21 cellular contexts compared by ENCODE assay signal in genomic region chr11:28040384-28040783, GRCh38.
"Had no signal": no experiment of that assay in that cellular context is flagged by ENCODE, and none has a peak within 500 bp of the region (broad histone marks: within the 10 kb centered on the region; RNA-seq: fewer than 3 reads in every experiment).

No MANE protein-coding gene starts in this region.

- H3K4me3 ChIP-seq: colonic mucosa, esophagus muscularis mucosa, gastrocnemius medialis, hepatocyte, left lung, lower lobe of right lung had no signal

- H3K4me1 ChIP-seq: colonic mucosa, esophagus muscularis mucosa, gastrocnemius medialis, left lung, lower lobe of right lung had no signal

- H3K27ac ChIP-seq: colonic mucosa, esophagus muscularis mucosa, gastrocnemius medialis, hepatocyte, left lung, lower lobe of right lung had no signal

- H2AFZ ChIP-seq: hepatocyte had no signal

- H3K9me3 ChIP-seq: colonic mucosa, esophagus muscularis mucosa, gastrocnemius medialis, left lung, lower lobe of right lung had no signal

- H3K4me2 ChIP-seq: hepatocyte had no signal

- H3K27me3 ChIP-seq: colonic mucosa, esophagus muscularis mucosa, gastrocnemius medialis, hepatocyte, left lung had no signal

- H3K36me3 ChIP-seq: colonic mucosa, esophagus muscularis mucosa, gastrocnemius medialis, left lung, lower lobe of right lung had no signal

- ATAC-seq: gastrocnemius medialis, left lung, left ventricle myocardium superior, lower lobe of right lung had no signal

- FAIRE-seq: endothelial cell of umbilical vein, kidney had no signal

- DNase-seq: cerebellar nuclear complex; colonic mucosa; cortex of kidney; effector memory CD4-positive, alpha-beta T cell; foreskin fibroblast; foreskin melanocyte; gastrocnemius medialis; glutamatergic neuron; head of caudate nucleus; hypothalamus; immature natural killer cell; islet precursor cell; kidney; kidney glomerular epithelial cell; left lung; left ventricle myocardium superior; lower lobe of right lung; mesenchymal stem cell had no signal

- H3K79me2 ChIP-seq: hepatocyte had no signal
